10 cellular contexts compared by ENCODE assay signal in the genomic region with DNA sequence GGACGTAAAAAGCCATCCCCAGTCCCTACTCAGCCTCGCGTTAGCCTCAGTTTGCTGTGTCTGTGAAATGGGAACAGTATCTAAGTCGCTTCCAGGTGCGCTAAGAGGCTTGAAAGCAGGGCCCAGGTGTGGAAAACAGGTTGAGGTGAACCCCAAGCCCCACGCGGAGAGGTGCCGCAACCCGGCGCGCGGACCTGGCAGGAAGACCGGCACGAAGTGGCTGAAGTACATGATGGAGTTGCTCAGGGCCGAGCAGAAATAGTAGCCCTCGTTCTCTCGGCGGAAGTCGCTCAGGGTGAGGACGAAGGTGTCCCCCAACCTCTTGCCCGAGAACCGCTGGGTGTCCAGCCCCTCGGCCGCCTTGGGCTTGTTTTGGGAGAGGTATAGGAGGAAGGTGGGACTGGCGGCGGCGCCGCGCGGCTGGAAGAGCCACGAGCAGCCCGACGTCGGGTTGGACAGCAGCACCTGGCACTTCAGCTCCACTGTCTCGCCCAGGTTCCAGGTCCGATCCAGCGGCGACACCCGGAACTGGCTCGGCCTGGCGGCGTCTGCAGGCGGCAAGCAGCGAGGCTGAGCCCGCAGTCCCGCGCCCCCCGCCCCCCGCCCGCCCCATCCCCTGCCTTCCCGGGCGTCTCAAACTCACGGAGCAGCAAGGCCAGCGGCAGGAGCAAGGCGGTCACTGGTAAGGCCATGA. TPM values are rescaled to one million over a fixed set of nuclear protein-coding genes. Genes with fewer than 3 reads are reported as not detected.
A peak's percentile ranks its signal among the peaks of the same experiment; 100 is the strongest.
DNase-seq lines count a peak whose midpoint lies in the region; ATAC-seq, FAIRE-seq and TF ChIP-seq lines count a peak whose summit lies in the region.
"Had no signal": no experiment of that assay in that cellular context is flagged by ENCODE, and none has a peak within 500 bp of the region (broad histone marks: within the 10 kb centered on the region; RNA-seq: fewer than 3 reads in every experiment).

No MANE protein-coding gene starts in this region.

- no peak overlapping the region for H3K4me3 ChIP-seq in endodermal cell (ENCODE audit: low read length)
- H3K4me3 ChIP-seq in trophoblast cell (ENCODE audit: low read depth, low read length): no peak overlapping the region

- H3K4me1 ChIP-seq in endodermal cell (ENCODE audit: control insufficient read depth, insufficient read depth, low read length) (no peaks in the 10 kb centered on the region), trophoblast cell (ENCODE audit: control insufficient read depth in 1 of 2, insufficient read depth in 2 of 2, low read length in 2 of 2) (peaks cover 0 to 8% of the 10 kb centered on the region in 2 experiments)

- H3K4me1 Mint-ChIP-seq in endodermal cell: peaks cover 7% of the 10 kb centered on the region

- H4K91ac ChIP-seq in trophoblast cell (ENCODE audit: low read depth, low read length): no peak overlapping the region

- FAIRE-seq in GM12891 (lab: Jason Lieb, UNC): no peak
- FAIRE-seq: endometrium had no signal

- H2BK12ac ChIP-seq in trophoblast cell (ENCODE audit: low read length): no peak overlapping the region

- no peak for TF ChIP-seq POLR2A in GM12891 (IDR thresholded peaks at IDR 0.05; ENCODE audit: low read depth, low read length)

- no peak for ATAC-seq in GM19452 (IDR thresholded peaks at IDR 0.05; ENCODE audit: unreplicated experiment)

- no peaks in the 10 kb centered on the region for H3K79me1 ChIP-seq in trophoblast cell (ENCODE audit: low read length)

- H3K4me3 Mint-ChIP-seq in endodermal cell: peak overlapping the region; percentile 21

- DNase-seq in GM12891 (ENCODE audit: insufficient read length, low spot score) (peak; percentile 15), RPMI8226 (peak; percentile 19), endodermal cell (peak; percentile 80), trophoblast cell (no peak), NCI-H524 treated with DMSO at 0.1 percent for 48 hours (lab: John Stamatoyannopoulos, UW) (no peak), NCI-H446 treated with DMSO at 0.1 percent for 48 hours (lab: John Stamatoyannopoulos, UW) (no peak), SK-N-DZ (ENCODE audit: low spot score) (no peak)

- H3K27me3 ChIP-seq in endodermal cell (ENCODE audit: control insufficient read depth, insufficient read depth, low read length, poor library complexity, severe bottlenecking): peaks cover 82% of the 10 kb centered on the region
- H3K27me3 ChIP-seq in trophoblast cell (ENCODE audit: insufficient read depth, low read length): peaks cover 43% of the 10 kb centered on the region

- no peak overlapping the region for H2AK5ac ChIP-seq in trophoblast cell (ENCODE audit: low read length)

- H3K79me2 ChIP-seq in trophoblast cell (ENCODE audit: control insufficient read depth, insufficient read depth, low read length, poor library complexity): no peaks in the 10 kb centered on the region

- H3K23ac ChIP-seq in trophoblast cell (ENCODE audit: low read length): no peak overlapping the region

- H3K9me3 Mint-ChIP-seq in endodermal cell: peaks cover 7% of the 10 kb centered on the region

- peaks cover 87% of the 10 kb centered on the region for H3K27me3 Mint-ChIP-seq in endodermal cell (ENCODE audit: insufficient read depth)

- no peak overlapping the region for H4K8ac ChIP-seq in trophoblast cell (ENCODE audit: low read depth, low read length)

- no peaks in the 10 kb centered on the region for H3K36me3 Mint-ChIP-seq in endodermal cell (ENCODE audit: low read depth)

- H3K9ac ChIP-seq in endodermal cell (ENCODE audit: extremely low read depth, low read length, poor library complexity, severe bottlenecking): no peak overlapping the region
- no peak overlapping the region for H3K9ac ChIP-seq in trophoblast cell (ENCODE audit: low read length)

- H3K9me3 ChIP-seq in endodermal cell (ENCODE audit: control insufficient read depth, low read length) (no peaks in the 10 kb centered on the region), trophoblast cell (ENCODE audit: insufficient read depth, low read depth, low read length) (peaks cover 15% of the 10 kb centered on the region)

- H3K18ac ChIP-seq in trophoblast cell (ENCODE audit: low read length): no peak overlapping the region

- H2AFZ ChIP-seq in trophoblast cell (ENCODE audit: insufficient read depth, low read length, poor library complexity): no peak overlapping the region

- H3K4me2 ChIP-seq in trophoblast cell (ENCODE audit: low read length): peak overlapping the region; percentile 53

- H3K27ac Mint-ChIP-seq in endodermal cell: no peak overlapping the region

- no peak overlapping the region for H3K14ac ChIP-seq in trophoblast cell (ENCODE audit: low read length)

- H4K12ac ChIP-seq in trophoblast cell (ENCODE audit: low read depth, low read length): no peak overlapping the region

- H3K27ac ChIP-seq in endodermal cell (ENCODE audit: low read depth, low read length) (no peak overlapping the region), trophoblast cell (ENCODE audit: low read depth, low read length) (no peak overlapping the region)
- H3K27ac ChIP-seq: VCaP had no signal

- no peak overlapping the region for H3K4ac ChIP-seq in trophoblast cell (ENCODE audit: low read depth, low read length)

- 13 to 39% methylated on average over 15 to 55 of the region's 55 CpGs for WGBS in endodermal cell (ENCODE audit: insufficient coverage in 1 of 2, insufficient read length in 1 of 2), 2 experiments
- WGBS in trophoblast cell (ENCODE audit: extremely low coverage, insufficient coverage, insufficient read length): no CpG with 5 or more reads among the region's 55 CpGs

- H2BK120ac ChIP-seq in trophoblast cell (ENCODE audit: insufficient read depth, low read length, poor library complexity): no peak overlapping the region

- TF ChIP-seq CTCF in endodermal cell (conservative IDR thresholded peaks at IDR 0.05): no peak

- no peaks in the 10 kb centered on the region for H3K36me3 ChIP-seq in endodermal cell (ENCODE audit: control insufficient read depth, insufficient read depth, low read length)
- no peaks in the 10 kb centered on the region for H3K36me3 ChIP-seq in trophoblast cell (ENCODE audit: control insufficient read depth in 1 of 2, insufficient read depth in 2 of 2, low read length in 2 of 2)

- H2BK5ac ChIP-seq in trophoblast cell (ENCODE audit: low read depth, low read length, poor library complexity): no peak overlapping the region

TF ChIP-seq in GM12891, 5 proteins besides CTCF, POLR2A, EP300 and RAD21:
- no peak for TF ChIP-seq SPI1 (IDR thresholded peaks at IDR 0.05; ENCODE audit: low read depth, low read length)
- TF ChIP-seq POLR2AphosphoS5 (IDR thresholded peaks at IDR 0.05; ENCODE audit: low read depth, low read length): no peak
- no peak for TF ChIP-seq PAX5 (IDR thresholded peaks at IDR 0.05; ENCODE audit: insufficient read depth, low read length, severe bottlenecking)

RNA-seq across cellular contexts. Expression of gene CD8A, which starts 0.4 kb away (rescaled TPM):
- 0.05 TPM for polyA plus RNA-seq in GM12891 (2012; ENCODE audit: low read depth, missing spikeins)
- under 1 TPM in 1 of 2 donors, not detected in 1; 0.18 TPM for total RNA-seq in endodermal cell
- not detected for polyA plus RNA-seq in endodermal cell (2013, experiment 1 of 2)
- polyA plus RNA-seq in endodermal cell (2013, experiment 2 of 2): not detected
- not detected in 2 replicates for polyA plus RNA-seq in trophoblast cell (2013)
- polyA plus RNA-seq in SK-N-DZ (2014; cell fraction: cytosol; rRNA removed): 0.70 and 0.85 TPM in 2 replicates
- 0.66 TPM in 1 of 2 replicates, not detected in the other for polyA plus RNA-seq in SK-N-DZ (2014; cell fraction: nucleus; rRNA removed)

Comparison
In these comparisons a context has a peak if more than half of its experiments do, and no peak if none do; other contexts are left out.
1. DNase-seq: peak in GM12891 (single experiment), RPMI8226 (single experiment) and endodermal cell (single experiment); none in trophoblast cell (0 of 2), NCI-H524 treated with DMSO at 0.1 percent for 48 hours (single experiment), NCI-H446 treated with DMSO at 0.1 percent for 48 hours (single experiment) and SK-N-DZ (single experiment).